In genomic region chr2:189408294-189408693, GRCh38 we compare ENCODE assay signal across 15 cellular contexts. TPM values are rescaled to one million over a fixed set of nuclear protein-coding genes. Genes with fewer than 3 reads are reported as not detected.
DNase-seq lines count a peak whose midpoint lies in the region; ATAC-seq, FAIRE-seq and TF ChIP-seq lines count a peak whose summit lies in the region.
"Had no signal": no experiment of that assay in that cellular context is flagged by ENCODE, and none has a peak within 500 bp of the region (broad histone marks: within the 10 kb centered on the region; RNA-seq: fewer than 3 reads in every experiment).

No MANE protein-coding gene starts in this region.

- CTCF ChIA-PET in GM12878 (lab: Yijun Ruan, JAX), result interaction anchor here (1.2 to 2.8 kb wide), 4 partner anchors 264 to 430 kb away, joined by 4 to 13 read pairs (median 6); no protein-coding TSS in a partner anchor

- no peak for TF ChIP-seq RAD21 in GM12878 (IDR thresholded peaks at IDR 0.05; ENCODE audit: insufficient read depth, low read depth, low read length)

- peak overlapping the region in 1 of 2 experiments; percentile 58 for H3K18ac ChIP-seq in mesenchymal stem cell (ENCODE audit: low read depth in 1 of 2, low read length in 2 of 2)

- H2BK15ac ChIP-seq in mesenchymal stem cell (ENCODE audit: low read depth, poor library complexity, severe bottlenecking), result no peak overlapping the region

- no peaks in the 10 kb centered on the region for H3K27me3 ChIP-seq in GM12878 (replicated peaks in 1 of 2; ENCODE audit: control insufficient read depth in 2 of 2, insufficient read depth in 2 of 2, low read length in 1 of 2)
- no peaks in the 10 kb centered on the region for H3K27me3 ChIP-seq in mesenchymal stem cell (ENCODE audit: control insufficient read depth in 1 of 2, insufficient read depth in 1 of 2, low read length in 2 of 2)
- no peaks in the 10 kb centered on the region for H3K27me3 ChIP-seq in transverse colon

- TF ChIP-seq CTCF in GM12878 (IDR thresholded peaks at IDR 0.05 in 2 of 3, conservative IDR thresholded peaks at IDR 0.05 in 1 of 3; ENCODE audit: control insufficient read depth in 2 of 3, extremely low read depth in 1 of 3, insufficient read depth in 1 of 3, low read depth in 3 of 3, low read length in 3 of 3) (no peak), transverse colon (IDR thresholded peaks at IDR 0.05) (no peak)

- no peak overlapping the region for H3K23ac ChIP-seq in mesenchymal stem cell (ENCODE audit: low read length in 2 of 2)

- no peaks in the 10 kb centered on the region for H3K4me1 ChIP-seq in GM12878 (ENCODE audit: control insufficient read depth, insufficient read depth, low read length)
- H3K4me1 ChIP-seq in mesenchymal stem cell (ENCODE audit: control insufficient read depth, insufficient read depth, low read depth, low read length), result no peaks in the 10 kb centered on the region
- H3K4me1 ChIP-seq in transverse colon, result peaks cover 0 to 16% (median 8%) of the 10 kb centered on the region in 4 donors

- POLR2A ChIA-PET in GM12878 (lab: Charles Lee), result no interaction called here

- H3K4me2 ChIP-seq in GM12878 (ENCODE audit: control insufficient read depth, insufficient read depth) (no peak overlapping the region), mesenchymal stem cell (ENCODE audit: low read length, poor library complexity, severe bottlenecking) (no peak overlapping the region)

- H3K79me1 ChIP-seq in mesenchymal stem cell (replicated peaks; ENCODE audit: low read length, poor library complexity, severe bottlenecking), result no peaks in the 10 kb centered on the region

- H3K4ac ChIP-seq in mesenchymal stem cell (ENCODE audit: low read depth in 1 of 2, low read length in 2 of 2), result peak overlapping the region in 1 of 2 experiments; percentile 73

- DNase-seq in DMS53 treated with DMSO at 0.1 percent for 48 hours (lab: John Stamatoyannopoulos, UW; ENCODE audit: unreplicated experiment) (peak; percentile 19), DMS53 (lab: John Stamatoyannopoulos, UW) (no peak), GM12878 (ENCODE audit: low read depth, low spot score) (no peak), mesenchymal stem cell (no peak), transverse colon (no peak), NCI-H187 treated with DMSO at 0.1 percent for 48 hours (lab: John Stamatoyannopoulos, UW) (no peak), NCI-H510A (lab: John Stamatoyannopoulos, UW) (no peak)
- DNase-seq: MV-4-11; NCI-H446 treated with DMSO at 0.1 percent for 48 hours; retina; stimulated activated CD4-positive, alpha-beta T cell treated with anti-CD3 and anti-CD28 coated beads, Interleukin-4, amount 100 ng/mL, for 4 hours; T-helper 9 cell had no signal

- no peak overlapping the region for H2BK5ac ChIP-seq in mesenchymal stem cell (ENCODE audit: low read depth, low read length, poor library complexity, severe bottlenecking)

- H3K9ac ChIP-seq in GM12878 (ENCODE audit: control insufficient read depth, insufficient read depth, low read length) (no peak overlapping the region), mesenchymal stem cell (ENCODE audit: low read length) (peak overlapping the region; percentile 91)

- H4K20me1 ChIP-seq in GM12878 (ENCODE audit: control insufficient read depth, insufficient read depth), result no peaks in the 10 kb centered on the region

- no peaks in the 10 kb centered on the region for H3K9me3 ChIP-seq in GM12878 (replicated peaks; ENCODE audit: control insufficient read depth, insufficient read depth, low read length)
- no peaks in the 10 kb centered on the region for H3K9me3 ChIP-seq in mesenchymal stem cell (ENCODE audit: control insufficient read depth, low read length)
- H3K9me3 ChIP-seq in transverse colon, result no peaks in the 10 kb centered on the region

- no peak overlapping the region for H2BK120ac ChIP-seq in mesenchymal stem cell (ENCODE audit: low read depth, low read length)

- no peaks in the 10 kb centered on the region for H3K79me2 ChIP-seq in GM12878 (ENCODE audit: control insufficient read depth, insufficient read depth, low read length)

- H3K27ac ChIP-seq in GM12878 (ENCODE audit: control insufficient read depth, insufficient read depth) (no peak overlapping the region), mesenchymal stem cell (ENCODE audit: low read length, poor library complexity, severe bottlenecking) (no peak overlapping the region), transverse colon (peak overlapping the region; percentile 47 to 79 (median 78))
- H3K27ac ChIP-seq: 22Rv1, RWPE1 had no signal

- H3K4me3 ChIP-seq in GM12878, result no peak overlapping the region
- peak overlapping the region in 1 of 2 experiments; percentile 67 for H3K4me3 ChIP-seq in mesenchymal stem cell (ENCODE audit: insufficient read depth in 1 of 2, low read depth in 1 of 2, low read length in 2 of 2)
- H3K4me3 ChIP-seq in transverse colon, result no peak overlapping the region

- RAD21 ChIA-PET in GM12878 (lab: Charles Lee; ENCODE audit: unreplicated experiment), result interaction anchor here (1.9 kb wide), 1 partner anchor 884 kb away, joined by 6 read pairs; no protein-coding TSS in a partner anchor

- 0% methylated on average over 1 of the region's 1 CpG for WGBS in GM12878 (ENCODE audit: insufficient coverage, insufficient replicate concordance, low lambda C conversion rate, missing lambda C conversion rate)
- no CpG with 5 or more reads among the region's 1 CpG for WGBS in mesenchymal stem cell
- WGBS in transverse colon (ENCODE audit: low coverage in 1 of 2), 2 donors, result 80 to 86% methylated on average over 1 of the region's 1 CpG

- BruUV-seq in GM12878 (replicated peaks; lab: Mats Ljungman, UMichigan), result no TSS peak

- TF ChIP-seq POLR2A in GM12878 (IDR thresholded peaks at IDR 0.05; ENCODE audit: low read depth, low read length), result no peak
- TF ChIP-seq POLR2A in transverse colon (IDR thresholded peaks at IDR 0.05), result no peak

- H4K91ac ChIP-seq in mesenchymal stem cell (ENCODE audit: low read length), result no peak overlapping the region

- no peak overlapping the region for H2AK5ac ChIP-seq in mesenchymal stem cell (ENCODE audit: low read length, severe bottlenecking)

- H3K36me3 ChIP-seq in GM12878 (ENCODE audit: control insufficient read depth in 2 of 2, insufficient read depth in 2 of 2, low read length in 1 of 2), result no peaks in the 10 kb centered on the region
- no peaks in the 10 kb centered on the region for H3K36me3 ChIP-seq in mesenchymal stem cell (ENCODE audit: control insufficient read depth in 1 of 2, insufficient read depth in 2 of 2, low read depth in 1 of 2, low read length in 2 of 2)
- no peaks in the 10 kb centered on the region for H3K36me3 ChIP-seq in transverse colon

- in situ Hi-C loops in GM12878 (cut with MboI) (no loop called here), transverse colon (cut with MboI; ENCODE audit: low pct_ligation_motif_present in 1 of 4, low pct_unique_long_range_greater_than_20kb in 1 of 4, low sequenced_read_pairs in 3 of 4) (loop anchor here in 3 of 4 donors (25.0 kb wide), 3 partner anchors 271 to 871 kb away; no protein-coding TSS in a partner anchor)

- SMC1A ChIA-PET in GM12878 (lab: Charles Lee; ENCODE audit: uncharacterized antibody, unreplicated experiment), result interaction anchor here (0.7 to 2.2 kb wide), 6 partner anchors 9 to 325 kb away, joined by 3 to 10 read pairs (median 3); no protein-coding TSS in a partner anchor

- no peak for FAIRE-seq in GM12878 (lab: Jason Lieb, UNC)

- intact Hi-C loops in GM12878 (cut with micrococcal nuclease; ENCODE audit: unreplicated experiment), result no loop called here
- intact Hi-C loops in transverse colon (cut with DNase I; ENCODE audit: low total_unique reads), result no loop called here

- peak; percentile 22; the same call in 2 of the 3 replicates for ATAC-seq in GM12878
- ATAC-seq in GM18520 (IDR thresholded peaks at IDR 0.05; ENCODE audit: unreplicated experiment), result no peak

- H2BK12ac ChIP-seq in mesenchymal stem cell (ENCODE audit: low read length in 2 of 2), result no peak overlapping the region

- H2AFZ ChIP-seq in GM12878 (ENCODE audit: control insufficient read depth, low read depth, low read length), result no peak overlapping the region
- H2AFZ ChIP-seq in mesenchymal stem cell (ENCODE audit: low read depth, low read length), result no peak overlapping the region

- H4K8ac ChIP-seq in mesenchymal stem cell (ENCODE audit: low read length), result no peak overlapping the region

- TF ChIP-seq EP300 in GM12878 (IDR thresholded peaks at IDR 0.05; ENCODE audit: borderline replicate concordance in 1 of 2, control insufficient read depth in 1 of 2, low read depth in 2 of 2, low read length in 2 of 2), result no peak
- TF ChIP-seq EP300 in transverse colon (IDR thresholded peaks at IDR 0.05; ENCODE audit: low read depth), result no peak

- H3K14ac ChIP-seq in mesenchymal stem cell (ENCODE audit: low read length in 2 of 2), result no peak overlapping the region

TF ChIP-seq in GM12878, 131 proteins besides CTCF, POLR2A, EP300 and RAD21 (continues in another document):
- no peak for TF ChIP-seq TCF12 (IDR thresholded peaks at IDR 0.05; ENCODE audit: low read depth, low read length)

RNA-seq across cellular contexts. Expression of gene WDR75, which starts 33.0 kb away (rescaled TPM):
- 174 and 201 TPM in 2 replicates for total RNA-seq in GM12878 (2013; cell fraction: nucleolus; rRNA removed)
- total RNA-seq in GM12878 (2014; rRNA removed), result 77.9 and 86.9 TPM in 2 replicates
- 72.9 and 75.9 TPM in 2 replicates for total RNA-seq in GM12878 (2014; rRNA removed; fragmentation: Illumina TruSeq; extraction: Trizol)
- total RNA-seq in GM12878 (2021), result 50.5 and 56.7 TPM in 2 replicates
- 17.2 TPM for polyA plus RNA-seq in GM12878 (2011; ENCODE audit: low read depth)
- polyA plus RNA-seq in GM12878 (2011; rRNA removed), result 98.5 and 148 TPM in 2 replicates
- polyA plus RNA-seq in GM12878 (2011; cell fraction: cytosol; rRNA removed), result 31.9 and 39.6 TPM in 2 replicates
- 110 and 122 TPM in 2 replicates for polyA plus RNA-seq in GM12878 (2011; cell fraction: nucleus; rRNA removed)
- 25.3 and 32.0 TPM in 2 replicates for polyA plus RNA-seq in GM12878 (2012)
- polyA plus RNA-seq in GM12878 (2014; fragmentation: Illumina TruSeq; extraction: Trizol), result 87.6 and 100 TPM in 2 replicates
- polyA plus RNA-seq in GM12878 (2014; fragmentation: Nextera tagmentation; extraction: Ambion mirVana), result 10 to 100 TPM; 53.1 to 55.2 TPM
- polyA plus RNA-seq in GM12878 (2014; rRNA removed), result 45.3 and 59.1 TPM in 2 replicates
- 10 to 100 TPM; 69.2 to 73.9 TPM for polyA plus RNA-seq in GM12878 (2016; fragmentation: Nextera tagmentation; extraction: Ambion mirVana)
- 89.7 and 98.2 TPM in 2 replicates for polyA minus RNA-seq in GM12878 (2011; rRNA and poly(A)+ RNA removed)
- 14.6 and 23.1 TPM in 2 replicates for polyA minus RNA-seq in GM12878 (2011; cell fraction: cytosol; rRNA and poly(A)+ RNA removed)
- 161 and 167 TPM in 2 replicates for polyA minus RNA-seq in GM12878 (2011; cell fraction: nucleus; rRNA and poly(A)+ RNA removed)
- polyA plus RNA-seq in mesenchymal stem cell (2013, experiment 1 of 2), result 27.2 TPM
- polyA plus RNA-seq in mesenchymal stem cell (2013, experiment 2 of 2), result 27.3 TPM
- total RNA-seq in transverse colon, result 10 to 100 TPM; 11.1 to 38.1 (median 25.2) TPM

Comparison
In these comparisons a context has a peak if more than half of its experiments do, and no peak if none do; other contexts are left out.
1. H3K27ac ChIP-seq: peak in transverse colon (4 of 4); none in GM12878 (single experiment) and mesenchymal stem cell (single experiment).